Comparison of ENCODE assay signal across 18 cellular contexts in the genomic region with DNA sequence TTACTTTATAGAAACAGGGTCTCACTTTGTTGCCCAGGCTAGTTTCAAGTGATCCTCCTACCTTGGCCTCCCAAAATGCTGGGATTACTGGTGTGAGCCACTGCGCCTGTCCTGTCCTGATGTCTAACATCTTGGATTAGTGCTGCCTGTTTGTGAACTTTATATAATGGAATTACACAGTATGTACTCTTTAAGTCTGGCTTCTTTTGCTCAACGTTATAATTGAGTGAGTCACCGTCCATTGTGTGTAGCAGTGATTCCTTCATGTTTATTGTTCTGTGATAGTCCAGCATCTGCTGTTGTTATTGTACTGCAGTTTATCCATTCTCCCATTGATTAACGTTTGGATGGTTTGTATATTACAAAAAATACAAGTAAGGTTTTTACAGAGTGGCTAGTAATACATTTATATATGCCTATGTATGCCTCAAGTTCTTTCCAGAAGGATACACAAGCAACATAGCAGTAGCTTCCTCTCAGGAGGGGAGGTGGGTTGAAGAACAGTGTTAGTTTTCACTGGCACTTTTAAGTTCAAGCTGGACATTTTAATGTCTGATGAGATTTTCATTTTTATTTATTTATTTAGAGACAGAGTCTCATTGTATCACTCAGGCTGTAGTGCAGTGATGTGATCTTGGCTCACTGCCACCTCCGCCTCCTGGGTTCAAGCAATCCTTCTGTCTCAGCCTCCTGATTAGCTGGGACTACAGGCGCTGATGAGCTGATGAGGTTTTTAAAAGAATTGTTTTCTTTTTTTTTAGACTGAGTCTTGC. TPM values are rescaled to one million over a fixed set of nuclear protein-coding genes. Genes with fewer than 3 reads are reported as not detected.
A peak's percentile ranks its signal among the peaks of the same experiment; 100 is the strongest.
DNase-seq lines count a peak whose midpoint lies in the region; TF ChIP-seq lines count a peak whose summit lies in the region.
"Had no signal": no experiment of that assay in that cellular context is flagged by ENCODE, and none has a peak within 500 bp of the region (broad histone marks: within the 10 kb centered on the region; RNA-seq: fewer than 3 reads in every experiment).

No MANE protein-coding gene starts in this region.

- H3K27ac ChIP-seq in RWPE1: peak overlapping the region; percentile 61
- H3K27ac ChIP-seq in substantia nigra (ENCODE audit: low read depth, low read length, poor library complexity, severe bottlenecking): peak overlapping the region; percentile 72
- H3K27ac ChIP-seq: suprapubic skin had no signal

- H3K9me3 Mint-ChIP-seq in chondrocyte (ENCODE audit: low read depth): no peaks in the 10 kb centered on the region
- no peaks in the 10 kb centered on the region for H3K9me3 Mint-ChIP-seq in mesothelial cell of epicardium
- H3K9me3 Mint-ChIP-seq: activated T-helper 1 cell treated with anti-CD3 and anti-CD28 coated beads, Interleukin-12 subunit alpha, Interleukin-12 subunit beta, Interleukin-2, Interleukin-4 antibody, amounts not matched to agents 30 ng/mL and 10 ng/mL and 1 ng/mL, durations not matched to agents 14 hours and 24 hours and 36 hours; central memory CD8-positive, alpha-beta T cell; nephron progenitor cell had no signal

- CTCF ChIA-PET in RWPE1 (lab: Yijun Ruan, JAX) (no interaction called here), HEK293T (lab: Yijun Ruan, JAX) (interaction anchor here (0.9 kb wide), 1 partner anchor 17 kb away, joined by 4 read pairs; no protein-coding TSS in a partner anchor)

- H3K4me3 Mint-ChIP-seq in chondrocyte (ENCODE audit: unreplicated experiment): no peak overlapping the region
- H3K4me3 Mint-ChIP-seq in mesothelial cell of epicardium: no peak overlapping the region
- H3K4me3 Mint-ChIP-seq: activated T-helper 1 cell treated with anti-CD3 and anti-CD28 coated beads, Interleukin-12 subunit alpha, Interleukin-12 subunit beta, Interleukin-2, Interleukin-4 antibody, amounts not matched to agents 30 ng/mL and 10 ng/mL and 1 ng/mL, durations not matched to agents 14 hours and 24 hours and 36 hours; central memory CD8-positive, alpha-beta T cell; nephron progenitor cell had no signal

- H3K4me1 Mint-ChIP-seq in chondrocyte (ENCODE audit: low read depth): peaks cover 14% of the 10 kb centered on the region
- peaks cover 9% of the 10 kb centered on the region for H3K4me1 Mint-ChIP-seq in mesothelial cell of epicardium
- H3K4me1 Mint-ChIP-seq: nephron progenitor cell had no signal

- H3K36me3 Mint-ChIP-seq in chondrocyte (ENCODE audit: low read depth) (peaks cover 25% of the 10 kb centered on the region), mesothelial cell of epicardium (peaks cover 31% of the 10 kb centered on the region)

- TF ChIP-seq CTCF in RWPE1 (conservative IDR thresholded peaks at IDR 0.05; ENCODE audit: low read depth) (no peak), chondrocyte (IDR thresholded peaks at IDR 0.05) (no peak), mesothelial cell of epicardium (IDR thresholded peaks at IDR 0.05; ENCODE audit: unreplicated experiment) (no peak)

- no peaks in the 10 kb centered on the region for H3K27me3 Mint-ChIP-seq in chondrocyte (ENCODE audit: low read depth)
- no peaks in the 10 kb centered on the region for H3K27me3 Mint-ChIP-seq in mesothelial cell of epicardium (ENCODE audit: low read depth)
- H3K27me3 Mint-ChIP-seq: central memory CD8-positive, alpha-beta T cell had no signal

- DNase-seq in RWPE1 (ENCODE audit: low spot score) (no peak), chondrocyte (ENCODE audit: low spot score) (no peak), hepatic stellate cell (ENCODE audit: low spot score) (peak; percentile 35), substantia nigra (lab: John Stamatoyannopoulos, UW) (peak in 34 of 49 donors; percentile 10 to 73 (median 48)), mesothelial cell of epicardium (ENCODE audit: low spot score in 2 of 2, unreplicated experiment in 2 of 2) (no peak), HEK293T (ENCODE audit: extremely low spot score) (no peak), MV-4-11 (lab: John Stamatoyannopoulos, UW) (no peak)
- DNase-seq in central memory CD4-positive, alpha-beta T cell: no peak
- DNase-seq: activated CD4-positive, alpha-beta T cell treated with anti-CD3 and anti-CD28 coated beads for 48 hours; esophagus squamous epithelium; NCI-H1417 treated with DMSO at 0.1 percent for 48 hours; NCI-H510A; nephron progenitor cell had no signal

- POLR2A ChIA-PET in RWPE1 (lab: Yijun Ruan, JAX; ENCODE audit: low non-redundant PET): no interaction called here
- POLR2A ChIA-PET in HEK293T (lab: Yijun Ruan, JAX): interaction anchor here (0.6 kb wide), 1 partner anchor 31 kb away, joined by 3 read pairs; a partner anchor contains a TSS

- peak overlapping the region; percentile 32 for H3K27ac Mint-ChIP-seq in chondrocyte (ENCODE audit: unreplicated experiment)
- H3K27ac Mint-ChIP-seq in mesothelial cell of epicardium: no peak overlapping the region
- H3K27ac Mint-ChIP-seq: activated T-helper 1 cell treated with anti-CD3 and anti-CD28 coated beads, Interleukin-12 subunit alpha, Interleukin-12 subunit beta, Interleukin-2, Interleukin-4 antibody, amounts not matched to agents 30 ng/mL and 10 ng/mL and 1 ng/mL, durations not matched to agents 14 hours and 24 hours and 36 hours; nephron progenitor cell had no signal

TF ChIP-seq in HEK293T, 16 proteins besides CTCF, POLR2A, EP300 and RAD21:
- TF ChIP-seq BHLHE40 (IDR thresholded peaks at IDR 0.05; ENCODE audit: borderline replicate concordance) (no peak), ZNF384 (IDR thresholded peaks at IDR 0.05) (no peak), SUZ12 (IDR thresholded peaks at IDR 0.05) (no peak), FOXA1 (IDR thresholded peaks at IDR 0.05) (no peak), FOXK2 (IDR thresholded peaks at IDR 0.05) (no peak), ELF4 (IDR thresholded peaks at IDR 0.05) (no peak), HDGF (IDR thresholded peaks at IDR 0.05; ENCODE audit: borderline replicate concordance) (no peak), CTBP1 (IDR thresholded peaks at IDR 0.05; ENCODE audit: borderline replicate concordance) (no peak), SP1 (IDR thresholded peaks at IDR 0.05) (no peak), TARDBP (IDR thresholded peaks at IDR 0.05) (no peak), L3MBTL2 (conservative IDR thresholded peaks at IDR 0.05) (no peak), NFRKB (IDR thresholded peaks at IDR 0.05) (no peak), LEF1 (IDR thresholded peaks at IDR 0.05; ENCODE audit: borderline replicate concordance) (no peak), FOXM1 (IDR thresholded peaks at IDR 0.05; ENCODE audit: borderline replicate concordance) (no peak), ARNT (IDR thresholded peaks at IDR 0.05) (no peak)
- TF ChIP-seq, protein P1, sequence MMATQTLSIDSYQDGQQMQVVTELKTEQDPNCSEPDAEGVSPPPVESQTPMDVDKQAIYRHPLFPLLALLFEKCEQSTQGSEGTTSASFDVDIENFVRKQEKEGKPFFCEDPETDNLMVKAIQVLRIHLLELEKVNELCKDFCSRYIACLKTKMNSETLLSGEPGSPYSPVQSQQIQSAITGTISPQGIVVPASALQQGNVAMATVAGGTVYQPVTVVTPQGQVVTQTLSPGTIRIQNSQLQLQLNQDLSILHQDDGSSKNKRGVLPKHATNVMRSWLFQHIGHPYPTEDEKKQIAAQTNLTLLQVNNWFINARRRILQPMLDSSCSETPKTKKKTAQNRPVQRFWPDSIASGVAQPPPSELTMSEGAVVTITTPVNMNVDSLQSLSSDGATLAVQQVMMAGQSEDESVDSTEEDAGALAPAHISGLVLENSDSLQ (IDR thresholded peaks at IDR 0.05): no peak

RNA-seq across cellular contexts. Expression of a gene that starts 25.2 kb away (rescaled TPM):
- 50.3 to 65.5 TPM (median 58.6 TPM) in 3 replicates for total RNA-seq in chondrocyte
- 47.2 to 51.7 TPM (median 48.2 TPM) in 3 replicates for total RNA-seq in mesothelial cell of epicardium

RNA-seq across cellular contexts. Expression of a gene that starts 31.6 kb away (rescaled TPM):
- 312 to 325 TPM (median 323 TPM) in 3 replicates for total RNA-seq in chondrocyte
- 633 to 642 TPM (median 639 TPM) in 3 replicates for total RNA-seq in mesothelial cell of epicardium

RNA-seq across cellular contexts. Expression of a gene that starts 36.7 kb away (rescaled TPM):
- total RNA-seq in chondrocyte (17.6 to 17.8 TPM (median 17.7 TPM) in 3 replicates), mesothelial cell of epicardium (16.1 to 18.4 TPM (median 17.1 TPM) in 3 replicates)

RNA-seq across cellular contexts. Expression of a gene that starts 57.7 kb away (rescaled TPM):
- total RNA-seq in chondrocyte (0.37 to 0.41 TPM in 2 of 3 replicates, not detected in the other), mesothelial cell of epicardium (0.22 to 0.31 TPM in 2 of 3 replicates, not detected in the other)
- total RNA-seq: activated T-helper 1 cell treated with anti-CD3 and anti-CD28 coated beads, Interleukin-12 subunit alpha, Interleukin-12 subunit beta, Interleukin-2, Interleukin-4 antibody, amounts not matched to agents 30 ng/mL and 10 ng/mL and 1 ng/mL, durations not matched to agents 14 hours and 24 hours and 36 hours; esophagus squamous epithelium; HepG2; kidney epithelial cell; suprapubic skin had no signal

Comparison
In these comparisons a context has a peak if more than half of its experiments do, and no peak if none do; other contexts are left out.
1. DNase-seq: peak in hepatic stellate cell (single experiment) and substantia nigra (34 of 49); none in RWPE1 (single experiment), chondrocyte (single experiment), mesothelial cell of epicardium (0 of 2), central memory CD4-positive, alpha-beta T cell (single experiment), HEK293T (single experiment) and MV-4-11 (single experiment).